ENCODE assay signal across 22 cellular contexts in genomic region chr9:69198526-69199250, GRCh38. TPM values are rescaled to one million over a fixed set of nuclear protein-coding genes. Genes with fewer than 3 reads are reported as not detected.
A peak's percentile ranks its signal among the peaks of the same experiment; 100 is the strongest.
DNase-seq lines count a peak whose midpoint lies in the region; ATAC-seq, FAIRE-seq and TF ChIP-seq lines count a peak whose summit lies in the region.
"Had no signal": no experiment of that assay in that cellular context is flagged by ENCODE, and none has a peak within 500 bp of the region (broad histone marks: within the 10 kb centered on the region; RNA-seq: fewer than 3 reads in every experiment).

No MANE protein-coding gene starts in this region.

- no peak overlapping the region for H2BK15ac ChIP-seq in mesendoderm (replicated peaks; ENCODE audit: low read depth)

- H4K20me1 ChIP-seq in HepG2 (ENCODE audit: insufficient read depth, low read length): peaks cover 64% of the 10 kb centered on the region

- H3K9ac ChIP-seq in HepG2 (ENCODE audit: insufficient read depth, low read depth, low read length) (no peak overlapping the region), mesendoderm (ENCODE audit: low read length) (no peak overlapping the region)

- peaks cover 12 to 38% of the 10 kb centered on the region in 2 experiments for H3K36me3 ChIP-seq in HepG2 (replicated peaks in 1 of 2; ENCODE audit: control insufficient read depth in 1 of 2, insufficient read depth in 2 of 2, low read length in 2 of 2)
- no peaks in the 10 kb centered on the region for H3K36me3 ChIP-seq in right lobe of liver
- H3K36me3 ChIP-seq in mesendoderm (ENCODE audit: control insufficient read depth, insufficient read depth, low read length): no peaks in the 10 kb centered on the region
- no peaks in the 10 kb centered on the region for H3K36me3 ChIP-seq in upper lobe of right lung
- H3K36me3 ChIP-seq: HAP-1, MG63, thoracic aorta had no signal

- H3K18ac ChIP-seq in mesendoderm (ENCODE audit: low read length): no peak overlapping the region

- peaks cover 10% of the 10 kb centered on the region for H3K79me1 ChIP-seq in mesendoderm (ENCODE audit: low read length)

- CTCF ChIA-PET in HepG2 (lab: Yijun Ruan, JAX; ENCODE audit: low intra/inter-chr PET ratio, low total read pairs): no interaction called here

- H3K23ac ChIP-seq in mesendoderm (ENCODE audit: low read length): no peak overlapping the region

- no peak overlapping the region for H2AK5ac ChIP-seq in mesendoderm (ENCODE audit: low read length)

- TF ChIP-seq POLR2A in HepG2 (IDR thresholded peaks at IDR 0.05; ENCODE audit: insufficient read depth in 1 of 2, low read depth in 2 of 2, low read length in 2 of 2) (no peak), right lobe of liver (IDR thresholded peaks at IDR 0.05) (no peak)

- intact Hi-C loops in HepG2 (cut with micrococcal nuclease; ENCODE audit: unreplicated experiment): no loop called here
- intact Hi-C loops in right lobe of liver (cut with DNase I): loop anchor here in 1 of 2 donors (10.0 kb wide), 1 partner anchor 144 kb away; no protein-coding TSS in a partner anchor
- intact Hi-C loops in upper lobe of right lung (cut with DNase I): no loop called here

- POLR2A ChIA-PET in HepG2 (lab: Yijun Ruan, JAX): interaction anchor here (2.1 kb wide), 1 partner anchor 8 kb away, joined by 7 read pairs; no protein-coding TSS in a partner anchor

- ATAC-seq in HepG2 (no peak), right lobe of liver (no peak), upper lobe of right lung (peak; percentile 63), HG03095 (IDR thresholded peaks at IDR 0.05; ENCODE audit: unreplicated experiment) (no peak)
- ATAC-seq: mucosa of descending colon had no signal

- peaks cover 81% of the 10 kb centered on the region for H3K4me1 ChIP-seq in HepG2 (ENCODE audit: insufficient read depth, low read length)
- H3K4me1 ChIP-seq in right lobe of liver: peaks cover 0 to 39% (median 20%) of the 10 kb centered on the region in 4 donors
- H3K4me1 ChIP-seq in mesendoderm (ENCODE audit: control insufficient read depth, low read depth, low read length): peaks cover 8% of the 10 kb centered on the region
- peaks cover 14% of the 10 kb centered on the region for H3K4me1 ChIP-seq in upper lobe of right lung
- H3K4me1 ChIP-seq: HAP-1 had no signal

- no peak overlapping the region for H2BK5ac ChIP-seq in mesendoderm (ENCODE audit: low read length)

- no peak for DNase-seq in HepG2 (ENCODE audit: low spot score)
- DNase-seq in right lobe of liver: no peak
- DNase-seq in fibroblast of the aortic adventitia (ENCODE audit: low read depth): peak; percentile 22
- DNase-seq in mesendoderm: no peak
- DNase-seq in upper lobe of right lung: no peak
- no peak for DNase-seq in KG1 (lab: John Stamatoyannopoulos, UW)
- DNase-seq in activated gamma-delta T cell (lab: John Stamatoyannopoulos, UW): no peak
- DNase-seq: activated CD4-positive, alpha-beta T cell treated with anti-CD3 and anti-CD28 coated beads for 4 hours; activated gamma-delta T cell treated with Interleukin-2 at 50 U/mL for 16 hours; amniotic stem cell; CD4-positive, alpha-beta memory T cell; effector CD8-positive, alpha-beta T cell; kidney; MG63; mucosa of descending colon; NCI-H1436 treated with DMSO at 0.1 percent for 48 hours; NCI-H345 had no signal

- no peak overlapping the region for H3K4ac ChIP-seq in mesendoderm (ENCODE audit: low read depth, low read length)

- H4K8ac ChIP-seq in mesendoderm (ENCODE audit: low read depth, low read length): no peak overlapping the region

- no peak overlapping the region for H2AFZ ChIP-seq in HepG2 (ENCODE audit: low read length)

- in situ Hi-C loops in HepG2 (cut with HindIII; ENCODE audit: extremely low pct_ligation_motif_present, low pct_unique_long_range_greater_than_20kb): no loop called here

- no peak for TF ChIP-seq CTCF in HepG2 (CRISPR knock-in tag; IDR thresholded peaks at IDR 0.05)
- no peak for TF ChIP-seq CTCF in right lobe of liver (IDR thresholded peaks at IDR 0.05)
- TF ChIP-seq CTCF in fibroblast of the aortic adventitia (IDR thresholded peaks at IDR 0.05; ENCODE audit: insufficient read depth, low read length): no peak
- TF ChIP-seq CTCF in upper lobe of right lung (IDR thresholded peaks at IDR 0.05): no peak

- no TSS peak for BruUV-seq in HepG2 (replicated peaks; lab: Mats Ljungman, UMichigan)

- H3K79me2 ChIP-seq in HepG2 (ENCODE audit: insufficient read depth, low read length) (peaks cover 91% of the 10 kb centered on the region), mesendoderm (ENCODE audit: control insufficient read depth, insufficient read depth, low read length) (peaks cover 27% of the 10 kb centered on the region)

- no peak for FAIRE-seq in HepG2 (lab: Jason Lieb, UNC)
- FAIRE-seq: GM12892, kidney, TTC549 had no signal

- H3K4me3 ChIP-seq in HepG2 (replicated peaks in 1 of 3; ENCODE audit: insufficient read depth in 1 of 3, low read depth in 2 of 3, low read length in 3 of 3) (no peak overlapping the region), right lobe of liver (no peak overlapping the region), fibroblast of the aortic adventitia (ENCODE audit: low read depth, low read length) (no peak overlapping the region), mesendoderm (ENCODE audit: low read length) (no peak overlapping the region), upper lobe of right lung (no peak overlapping the region)
- H3K4me3 ChIP-seq: HAP-1, MG63, mucosa of descending colon, thoracic aorta had no signal

- 88% methylated on average over 7 of the region's 7 CpGs for WGBS in HepG2 (ENCODE audit: low lambda C conversion rate)
- 32% methylated on average over 7 of the region's 7 CpGs for WGBS in right lobe of liver (ENCODE audit: insufficient coverage, low coverage, low lambda C conversion rate, missing lambda C conversion rate)
- WGBS in mesendoderm (ENCODE audit: extremely low coverage, insufficient coverage, low lambda C conversion rate): no CpG with 5 or more reads among the region's 7 CpGs

- H3K27ac ChIP-seq in HepG2 (ENCODE audit: extremely low read length, insufficient read depth, low read length) (no peak overlapping the region), right lobe of liver (no peak overlapping the region), mesendoderm (ENCODE audit: low read depth, low read length) (no peak overlapping the region), upper lobe of right lung (no peak overlapping the region)
- H3K27ac ChIP-seq: thoracic aorta had no signal

- H3K56ac ChIP-seq in mesendoderm (ENCODE audit: low read length): no peak overlapping the region

- H3K4me2 ChIP-seq in HepG2 (ENCODE audit: low read depth, low read length) (no peak overlapping the region), mesendoderm (ENCODE audit: low read length) (no peak overlapping the region)

- H4K5ac ChIP-seq in mesendoderm (ENCODE audit: low read length): no peak overlapping the region

- H3K9me3 ChIP-seq in HepG2 (ENCODE audit: low read length) (no peaks in the 10 kb centered on the region), right lobe of liver (no peaks in the 10 kb centered on the region), upper lobe of right lung (no peaks in the 10 kb centered on the region)
- H3K9me3 ChIP-seq: HAP-1, MG63, mucosa of descending colon, thoracic aorta had no signal

- TF ChIP-seq RAD21 in HepG2 (CRISPR knock-in tag; IDR thresholded peaks at IDR 0.05): no peak

- no peaks in the 10 kb centered on the region for H3K27me3 ChIP-seq in HepG2 (ENCODE audit: control insufficient read depth in 1 of 2, insufficient read depth in 2 of 2, low read length in 2 of 2)
- no peaks in the 10 kb centered on the region for H3K27me3 ChIP-seq in right lobe of liver
- H3K27me3 ChIP-seq in mesendoderm (ENCODE audit: insufficient read depth, low read length, poor library complexity): no peaks in the 10 kb centered on the region
- no peaks in the 10 kb centered on the region for H3K27me3 ChIP-seq in upper lobe of right lung
- H3K27me3 ChIP-seq: MG63 had no signal

- TF ChIP-seq EP300 in HepG2 (IDR thresholded peaks at IDR 0.05; ENCODE audit: low read depth in 2 of 2, low read length in 2 of 2): no peak
- no peak for TF ChIP-seq EP300 in HepG2 (CRISPR knock-in tag; IDR thresholded peaks at IDR 0.05; ENCODE audit: borderline replicate concordance)

- H2BK120ac ChIP-seq in mesendoderm (ENCODE audit: low read depth, low read length): peak overlapping the region; percentile 40

TF ChIP-seq in HepG2, 621 proteins besides CTCF, POLR2A, EP300 and RAD21:
- TF ChIP-seq ZNF24 (IDR thresholded peaks at IDR 0.05) (no peak), MAFK (conservative IDR thresholded peaks at IDR 0.05 in 1 of 2, IDR thresholded peaks at IDR 0.05 in 1 of 2; ENCODE audit: low read length in 2 of 2) (peak; percentile 49 to 80), RBM22 (optimal IDR thresholded peaks at IDR 0.05; ENCODE audit: low read length) (peak; percentile 50), MAFF (IDR thresholded peaks at IDR 0.05; ENCODE audit: low read depth, low read length) (peak; percentile 69)

RNA-seq across cellular contexts. Expression of gene TJP2, which starts 24.6 kb away (rescaled TPM):
- total RNA-seq in HepG2 (2016; rRNA removed; fragmentation: Illumina TruSeq; extraction: Trizol): 110 and 135 TPM in 2 replicates
- total RNA-seq in HepG2 (2016; cell fraction: cytosol; rRNA removed; fragmentation: Illumina TruSeq; extraction: Trizol; ENCODE audit: low read depth): 19.7 and 22.7 TPM in 2 replicates
- 109 and 122 TPM in 2 replicates for total RNA-seq in HepG2 (2016; cell fraction: insoluble cytoplasmic fraction; rRNA removed; fragmentation: Illumina TruSeq; extraction: Trizol)
- total RNA-seq in HepG2 (2016; cell fraction: membrane; rRNA removed; fragmentation: Illumina TruSeq; extraction: Trizol): 29.6 and 31.5 TPM in 2 replicates
- 104 and 120 TPM in 2 replicates for total RNA-seq in HepG2 (2016; cell fraction: nucleus; rRNA removed; fragmentation: Illumina TruSeq; extraction: Trizol)
- 109 and 112 TPM in 2 replicates for polyA plus RNA-seq in HepG2 (2011; rRNA removed)
- polyA plus RNA-seq in HepG2 (2011; cell fraction: cytosol; rRNA removed): 71.5 and 85.0 TPM in 2 replicates
- polyA plus RNA-seq in HepG2 (2011; cell fraction: nucleus; rRNA removed): 238 and 261 TPM in 2 replicates
- polyA plus RNA-seq in HepG2 (2012): 110 and 201 TPM in 2 replicates
- 3.9 and 4.9 TPM in 2 replicates for polyA plus RNA-seq in HepG2 (2016; cell fraction: cytosol; fragmentation: Illumina TruSeq; extraction: Trizol; ENCODE audit: low read depth)
- 110 and 122 TPM in 2 replicates for polyA plus RNA-seq in HepG2 (2016; cell fraction: insoluble cytoplasmic fraction; fragmentation: Illumina TruSeq; extraction: Trizol; ENCODE audit: low read depth)
- 11.6 and 12.9 TPM in 2 replicates for polyA plus RNA-seq in HepG2 (2016; cell fraction: membrane; fragmentation: Illumina TruSeq; extraction: Trizol; ENCODE audit: low read depth)
- polyA plus RNA-seq in HepG2 (2016; cell fraction: nucleus; fragmentation: Illumina TruSeq; extraction: Trizol; ENCODE audit: insufficient read depth, low read depth): 155 and 164 TPM in 2 replicates
- 13.0 and 80.7 TPM in 2 replicates for polyA minus RNA-seq in HepG2 (2011; rRNA and poly(A)+ RNA removed; ENCODE audit: low replicate concordance)
- polyA minus RNA-seq in HepG2 (2011; cell fraction: cytosol; rRNA and poly(A)+ RNA removed): 99.2 and 104 TPM in 2 replicates
- polyA minus RNA-seq in HepG2 (2011; cell fraction: nucleus; rRNA and poly(A)+ RNA removed): 157 and 183 TPM in 2 replicates
- 100 to 1,000 TPM in 1 of 6 experiments, 10 to 100 TPM in 5; 62.0 to 129 (median 81.7) TPM for total RNA-seq in right lobe of liver
- 61.7 and 105 TPM in 2 replicates for total RNA-seq in fibroblast of the aortic adventitia (ENCODE audit: low replicate concordance)
- 65.2 TPM for polyA plus RNA-seq in mesendoderm (2013, experiment 1 of 2)
- 64.3 TPM for polyA plus RNA-seq in mesendoderm (2013, experiment 2 of 2)
- 131 TPM for total RNA-seq in upper lobe of right lung
